In the genomic region with DNA sequence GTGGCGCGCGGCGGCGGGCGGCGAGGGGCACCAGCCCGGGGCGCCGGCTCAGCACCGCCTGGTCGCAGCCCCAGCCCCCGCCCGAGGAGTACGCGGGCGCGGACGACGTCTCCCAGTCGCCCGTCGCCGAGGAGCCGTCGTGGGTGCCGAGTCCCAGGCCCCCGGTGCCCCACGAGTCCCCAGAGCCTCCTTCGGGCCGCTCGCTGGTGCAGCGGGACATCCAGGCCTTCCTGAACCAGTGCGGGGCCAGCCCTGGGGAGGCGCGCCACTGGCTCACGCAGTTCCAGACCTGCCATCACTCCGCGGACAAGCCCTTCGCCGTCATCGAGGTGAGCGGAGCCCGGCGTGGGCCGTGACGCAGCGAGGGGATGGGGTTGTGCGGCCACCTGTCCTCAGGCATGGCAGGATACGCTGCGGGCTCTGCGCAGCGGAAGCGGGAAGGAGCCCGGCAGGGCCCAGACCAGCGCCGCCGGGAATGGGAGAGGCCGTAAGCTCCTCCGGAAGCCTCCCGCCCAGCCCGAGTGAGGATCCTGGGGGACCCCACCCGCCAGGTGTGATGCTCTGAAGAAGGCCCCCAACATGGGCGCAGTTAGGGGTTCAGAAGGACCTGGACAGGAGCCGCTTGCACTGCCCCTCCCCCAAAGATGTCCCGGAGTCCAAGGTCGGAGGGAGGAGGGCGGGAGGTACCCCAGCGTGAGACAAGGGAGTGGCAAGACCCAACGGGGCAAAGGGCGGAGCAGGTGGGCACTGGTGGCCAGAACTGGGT, we compare ENCODE assay signal across 1 cellular context.
A peak's percentile ranks its signal among the peaks of the same experiment; 100 is the strongest.
TF ChIP-seq lines count a peak whose summit lies in the region.

No MANE protein-coding gene starts in this region.

TF ChIP-seq in HepG2, 621 proteins besides CTCF, POLR2A, EP300 and RAD21 (continued from another document and continues in another):
- TF ChIP-seq, protein P1, sequence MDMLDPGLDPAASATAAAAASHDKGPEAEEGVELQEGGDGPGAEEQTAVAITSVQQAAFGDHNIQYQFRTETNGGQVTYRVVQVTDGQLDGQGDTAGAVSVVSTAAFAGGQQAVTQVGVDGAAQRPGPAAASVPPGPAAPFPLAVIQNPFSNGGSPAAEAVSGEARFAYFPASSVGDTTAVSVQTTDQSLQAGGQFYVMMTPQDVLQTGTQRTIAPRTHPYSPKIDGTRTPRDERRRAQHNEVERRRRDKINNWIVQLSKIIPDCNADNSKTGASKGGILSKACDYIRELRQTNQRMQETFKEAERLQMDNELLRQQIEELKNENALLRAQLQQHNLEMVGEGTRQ (IDR thresholded peaks at IDR 0.05; ENCODE audit: low read depth, low read length) = no peak
- TF ChIP-seq, protein P1 (CRISPR knock-in tag; IDR thresholded peaks at IDR 0.05; ENCODE audit: borderline replicate concordance) = no peak
- TF ChIP-seq, protein P2, sequence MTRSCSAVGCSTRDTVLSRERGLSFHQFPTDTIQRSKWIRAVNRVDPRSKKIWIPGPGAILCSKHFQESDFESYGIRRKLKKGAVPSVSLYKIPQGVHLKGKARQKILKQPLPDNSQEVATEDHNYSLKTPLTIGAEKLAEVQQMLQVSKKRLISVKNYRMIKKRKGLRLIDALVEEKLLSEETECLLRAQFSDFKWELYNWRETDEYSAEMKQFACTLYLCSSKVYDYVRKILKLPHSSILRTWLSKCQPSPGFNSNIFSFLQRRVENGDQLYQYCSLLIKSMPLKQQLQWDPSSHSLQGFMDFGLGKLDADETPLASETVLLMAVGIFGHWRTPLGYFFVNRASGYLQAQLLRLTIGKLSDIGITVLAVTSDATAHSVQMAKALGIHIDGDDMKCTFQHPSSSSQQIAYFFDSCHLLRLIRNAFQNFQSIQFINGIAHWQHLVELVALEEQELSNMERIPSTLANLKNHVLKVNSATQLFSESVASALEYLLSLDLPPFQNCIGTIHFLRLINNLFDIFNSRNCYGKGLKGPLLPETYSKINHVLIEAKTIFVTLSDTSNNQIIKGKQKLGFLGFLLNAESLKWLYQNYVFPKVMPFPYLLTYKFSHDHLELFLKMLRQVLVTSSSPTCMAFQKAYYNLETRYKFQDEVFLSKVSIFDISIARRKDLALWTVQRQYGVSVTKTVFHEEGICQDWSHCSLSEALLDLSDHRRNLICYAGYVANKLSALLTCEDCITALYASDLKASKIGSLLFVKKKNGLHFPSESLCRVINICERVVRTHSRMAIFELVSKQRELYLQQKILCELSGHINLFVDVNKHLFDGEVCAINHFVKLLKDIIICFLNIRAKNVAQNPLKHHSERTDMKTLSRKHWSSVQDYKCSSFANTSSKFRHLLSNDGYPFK (CRISPR knock-in tag; IDR thresholded peaks at IDR 0.05; ENCODE audit: borderline replicate concordance) = no peak
- TF ChIP-seq ETV6 (CRISPR knock-in tag; conservative IDR thresholded peaks at IDR 0.05) = 0 out of 2 replicates have a peak, but pooled peaks have one; percentile 19
- TF ChIP-seq HDAC1 (CRISPR knock-in tag; IDR thresholded peaks at IDR 0.05) = peak; percentile 59; the same call in 1 of the 2 replicates
- no peak for TF ChIP-seq TEAD3 (CRISPR knock-in tag; optimal IDR thresholded peaks at IDR 0.05; ENCODE audit: borderline replicate concordance)
- TF ChIP-seq AKAP8 (CRISPR knock-in tag; IDR thresholded peaks at IDR 0.05) = peak; percentile 94; the same call in 1 of the 2 replicates
- TF ChIP-seq HOXA9 (CRISPR knock-in tag; IDR thresholded peaks at IDR 0.05; ENCODE audit: borderline replicate concordance) = 0 out of 2 replicates have a peak, but pooled peaks have one; percentile 14
- TF ChIP-seq, protein P3, sequence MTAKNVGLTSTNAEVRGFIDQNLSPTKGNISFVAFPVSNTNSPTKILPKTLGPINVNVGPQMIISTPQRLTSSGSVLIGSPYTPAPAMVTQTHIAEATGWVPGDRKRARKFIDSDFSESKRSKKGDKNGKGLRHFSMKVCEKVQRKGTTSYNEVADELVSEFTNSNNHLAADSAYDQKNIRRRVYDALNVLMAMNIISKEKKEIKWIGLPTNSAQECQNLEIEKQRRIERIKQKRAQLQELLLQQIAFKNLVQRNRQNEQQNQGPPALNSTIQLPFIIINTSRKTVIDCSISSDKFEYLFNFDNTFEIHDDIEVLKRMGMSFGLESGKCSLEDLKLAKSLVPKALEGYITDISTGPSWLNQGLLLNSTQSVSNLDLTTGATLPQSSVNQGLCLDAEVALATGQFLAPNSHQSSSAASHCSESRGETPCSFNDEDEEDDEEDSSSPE (CRISPR knock-in tag; IDR thresholded peaks at IDR 0.05) = no peak
- TF ChIP-seq, protein P4, sequence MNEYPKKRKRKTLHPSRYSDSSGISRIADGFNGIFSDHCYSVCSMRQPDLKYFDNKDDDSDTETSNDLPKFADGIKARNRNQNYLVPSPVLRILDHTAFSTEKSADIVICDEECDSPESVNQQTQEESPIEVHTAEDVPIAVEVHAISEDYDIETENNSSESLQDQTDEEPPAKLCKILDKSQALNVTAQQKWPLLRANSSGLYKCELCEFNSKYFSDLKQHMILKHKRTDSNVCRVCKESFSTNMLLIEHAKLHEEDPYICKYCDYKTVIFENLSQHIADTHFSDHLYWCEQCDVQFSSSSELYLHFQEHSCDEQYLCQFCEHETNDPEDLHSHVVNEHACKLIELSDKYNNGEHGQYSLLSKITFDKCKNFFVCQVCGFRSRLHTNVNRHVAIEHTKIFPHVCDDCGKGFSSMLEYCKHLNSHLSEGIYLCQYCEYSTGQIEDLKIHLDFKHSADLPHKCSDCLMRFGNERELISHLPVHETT (CRISPR knock-in tag; conservative IDR thresholded peaks at IDR 0.05) = 0 out of 2 replicates have a peak, but pooled peaks have one; percentile 29
- peak; percentile 16; the same call in 1 of the 2 replicates for TF ChIP-seq ZNF713 (CRISPR knock-in tag; IDR thresholded peaks at IDR 0.05)
- TF ChIP-seq ZNF232 (CRISPR knock-in tag; IDR thresholded peaks at IDR 0.05; ENCODE audit: borderline replicate concordance) = no peak; the same call in 1 of the 2 replicates
- TF ChIP-seq FIP1L1 (IDR thresholded peaks at IDR 0.05; ENCODE audit: borderline replicate concordance, insufficient read depth, low read depth, low read length) = no peak
- peak; percentile 64; the same call in 1 of the 2 replicates for TF ChIP-seq MYC (CRISPR knock-in tag; IDR thresholded peaks at IDR 0.05; ENCODE audit: borderline replicate concordance)
- peak; percentile 85; the same call in 1 of the 2 replicates for TF ChIP-seq ZNF446 (CRISPR knock-in tag; IDR thresholded peaks at IDR 0.05)
- TF ChIP-seq ZNF335 (CRISPR knock-in tag; IDR thresholded peaks at IDR 0.05) = no peak
- TF ChIP-seq, protein P5, sequence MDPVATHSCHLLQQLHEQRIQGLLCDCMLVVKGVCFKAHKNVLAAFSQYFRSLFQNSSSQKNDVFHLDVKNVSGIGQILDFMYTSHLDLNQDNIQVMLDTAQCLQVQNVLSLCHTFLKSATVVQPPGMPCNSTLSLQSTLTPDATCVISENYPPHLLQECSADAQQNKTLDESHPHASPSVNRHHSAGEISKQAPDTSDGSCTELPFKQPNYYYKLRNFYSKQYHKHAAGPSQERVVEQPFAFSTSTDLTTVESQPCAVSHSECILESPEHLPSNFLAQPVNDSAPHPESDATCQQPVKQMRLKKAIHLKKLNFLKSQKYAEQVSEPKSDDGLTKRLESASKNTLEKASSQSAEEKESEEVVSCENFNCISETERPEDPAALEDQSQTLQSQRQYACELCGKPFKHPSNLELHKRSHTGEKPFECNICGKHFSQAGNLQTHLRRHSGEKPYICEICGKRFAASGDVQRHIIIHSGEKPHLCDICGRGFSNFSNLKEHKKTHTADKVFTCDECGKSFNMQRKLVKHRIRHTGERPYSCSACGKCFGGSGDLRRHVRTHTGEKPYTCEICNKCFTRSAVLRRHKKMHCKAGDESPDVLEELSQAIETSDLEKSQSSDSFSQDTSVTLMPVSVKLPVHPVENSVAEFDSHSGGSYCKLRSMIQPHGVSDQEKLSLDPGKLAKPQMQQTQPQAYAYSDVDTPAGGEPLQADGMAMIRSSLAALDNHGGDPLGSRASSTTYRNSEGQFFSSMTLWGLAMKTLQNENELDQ (CRISPR knock-in tag; IDR thresholded peaks at IDR 0.05; ENCODE audit: borderline replicate concordance) = no peak
- TF ChIP-seq MAZ (IDR thresholded peaks at IDR 0.05; ENCODE audit: borderline replicate concordance, low read depth, low read length) = no peak
- TF ChIP-seq MAZ (CRISPR knock-in tag; IDR thresholded peaks at IDR 0.05; ENCODE audit: low read depth) = peak; percentile 77
- TF ChIP-seq ZNF605 (CRISPR knock-in tag; IDR thresholded peaks at IDR 0.05) = peak; percentile 75; the same call in 1 of the 2 replicates
- no peak for TF ChIP-seq KDM6A (CRISPR knock-in tag; IDR thresholded peaks at IDR 0.05; ENCODE audit: low read depth)
- TF ChIP-seq, protein P6, sequence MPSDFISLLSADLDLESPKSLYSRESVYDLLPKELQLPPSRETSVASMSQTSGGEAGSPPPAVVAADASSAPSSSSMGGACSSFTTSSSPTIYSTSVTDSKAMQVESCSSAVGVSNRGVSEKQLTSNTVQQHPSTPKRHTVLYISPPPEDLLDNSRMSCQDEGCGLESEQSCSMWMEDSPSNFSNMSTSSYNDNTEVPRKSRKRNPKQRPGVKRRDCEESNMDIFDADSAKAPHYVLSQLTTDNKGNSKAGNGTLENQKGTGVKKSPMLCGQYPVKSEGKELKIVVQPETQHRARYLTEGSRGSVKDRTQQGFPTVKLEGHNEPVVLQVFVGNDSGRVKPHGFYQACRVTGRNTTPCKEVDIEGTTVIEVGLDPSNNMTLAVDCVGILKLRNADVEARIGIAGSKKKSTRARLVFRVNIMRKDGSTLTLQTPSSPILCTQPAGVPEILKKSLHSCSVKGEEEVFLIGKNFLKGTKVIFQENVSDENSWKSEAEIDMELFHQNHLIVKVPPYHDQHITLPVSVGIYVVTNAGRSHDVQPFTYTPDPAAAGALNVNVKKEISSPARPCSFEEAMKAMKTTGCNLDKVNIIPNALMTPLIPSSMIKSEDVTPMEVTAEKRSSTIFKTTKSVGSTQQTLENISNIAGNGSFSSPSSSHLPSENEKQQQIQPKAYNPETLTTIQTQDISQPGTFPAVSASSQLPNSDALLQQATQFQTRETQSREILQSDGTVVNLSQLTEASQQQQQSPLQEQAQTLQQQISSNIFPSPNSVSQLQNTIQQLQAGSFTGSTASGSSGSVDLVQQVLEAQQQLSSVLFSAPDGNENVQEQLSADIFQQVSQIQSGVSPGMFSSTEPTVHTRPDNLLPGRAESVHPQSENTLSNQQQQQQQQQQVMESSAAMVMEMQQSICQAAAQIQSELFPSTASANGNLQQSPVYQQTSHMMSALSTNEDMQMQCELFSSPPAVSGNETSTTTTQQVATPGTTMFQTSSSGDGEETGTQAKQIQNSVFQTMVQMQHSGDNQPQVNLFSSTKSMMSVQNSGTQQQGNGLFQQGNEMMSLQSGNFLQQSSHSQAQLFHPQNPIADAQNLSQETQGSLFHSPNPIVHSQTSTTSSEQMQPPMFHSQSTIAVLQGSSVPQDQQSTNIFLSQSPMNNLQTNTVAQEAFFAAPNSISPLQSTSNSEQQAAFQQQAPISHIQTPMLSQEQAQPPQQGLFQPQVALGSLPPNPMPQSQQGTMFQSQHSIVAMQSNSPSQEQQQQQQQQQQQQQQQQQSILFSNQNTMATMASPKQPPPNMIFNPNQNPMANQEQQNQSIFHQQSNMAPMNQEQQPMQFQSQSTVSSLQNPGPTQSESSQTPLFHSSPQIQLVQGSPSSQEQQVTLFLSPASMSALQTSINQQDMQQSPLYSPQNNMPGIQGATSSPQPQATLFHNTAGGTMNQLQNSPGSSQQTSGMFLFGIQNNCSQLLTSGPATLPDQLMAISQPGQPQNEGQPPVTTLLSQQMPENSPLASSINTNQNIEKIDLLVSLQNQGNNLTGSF (CRISPR knock-in tag; IDR thresholded peaks at IDR 0.05) = no peak
- TF ChIP-seq MLLT10 (CRISPR knock-in tag; IDR thresholded peaks at IDR 0.05) = no peak
- TF ChIP-seq GZF1 (CRISPR knock-in tag; IDR thresholded peaks at IDR 0.05) = no peak
- TF ChIP-seq, protein P7, sequence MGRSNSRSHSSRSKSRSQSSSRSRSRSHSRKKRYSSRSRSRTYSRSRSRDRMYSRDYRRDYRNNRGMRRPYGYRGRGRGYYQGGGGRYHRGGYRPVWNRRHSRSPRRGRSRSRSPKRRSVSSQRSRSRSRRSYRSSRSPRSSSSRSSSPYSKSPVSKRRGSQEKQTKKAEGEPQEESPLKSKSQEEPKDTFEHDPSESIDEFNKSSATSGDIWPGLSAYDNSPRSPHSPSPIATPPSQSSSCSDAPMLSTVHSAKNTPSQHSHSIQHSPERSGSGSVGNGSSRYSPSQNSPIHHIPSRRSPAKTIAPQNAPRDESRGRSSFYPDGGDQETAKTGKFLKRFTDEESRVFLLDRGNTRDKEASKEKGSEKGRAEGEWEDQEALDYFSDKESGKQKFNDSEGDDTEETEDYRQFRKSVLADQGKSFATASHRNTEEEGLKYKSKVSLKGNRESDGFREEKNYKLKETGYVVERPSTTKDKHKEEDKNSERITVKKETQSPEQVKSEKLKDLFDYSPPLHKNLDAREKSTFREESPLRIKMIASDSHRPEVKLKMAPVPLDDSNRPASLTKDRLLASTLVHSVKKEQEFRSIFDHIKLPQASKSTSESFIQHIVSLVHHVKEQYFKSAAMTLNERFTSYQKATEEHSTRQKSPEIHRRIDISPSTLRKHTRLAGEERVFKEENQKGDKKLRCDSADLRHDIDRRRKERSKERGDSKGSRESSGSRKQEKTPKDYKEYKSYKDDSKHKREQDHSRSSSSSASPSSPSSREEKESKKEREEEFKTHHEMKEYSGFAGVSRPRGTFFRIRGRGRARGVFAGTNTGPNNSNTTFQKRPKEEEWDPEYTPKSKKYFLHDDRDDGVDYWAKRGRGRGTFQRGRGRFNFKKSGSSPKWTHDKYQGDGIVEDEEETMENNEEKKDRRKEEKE (IDR thresholded peaks at IDR 0.05) = no peak
- TF ChIP-seq, protein P8, sequence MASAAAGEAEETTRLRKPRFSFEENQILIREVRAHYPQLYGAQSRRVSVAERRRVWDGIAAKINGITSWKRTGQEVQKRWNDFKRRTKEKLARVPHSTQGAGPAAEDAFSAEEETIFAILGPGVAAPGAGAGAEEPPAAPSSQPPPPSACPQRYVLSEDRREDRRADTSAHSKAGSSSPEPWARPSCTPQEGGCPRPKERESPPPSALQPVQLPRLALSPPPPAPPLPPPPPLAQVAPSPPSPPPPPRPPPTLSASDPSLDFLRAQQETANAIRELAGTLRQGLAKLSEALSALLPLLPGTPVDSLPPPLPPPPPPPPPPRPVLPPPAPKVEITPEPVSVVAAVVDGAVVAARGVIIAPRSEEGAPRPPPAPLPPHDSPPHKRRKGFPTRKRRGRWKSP (CRISPR knock-in tag; IDR thresholded peaks at IDR 0.05) = peak; percentile 44; the same call in 1 of the 2 replicates
- no peak; the same call in 1 of the 2 replicates for TF ChIP-seq ZBTB38 (CRISPR knock-in tag; IDR thresholded peaks at IDR 0.05)
- no peak for TF ChIP-seq SRSF1 (optimal IDR thresholded peaks at IDR 0.05; ENCODE audit: low read depth, low read length)
- TF ChIP-seq, protein P9, sequence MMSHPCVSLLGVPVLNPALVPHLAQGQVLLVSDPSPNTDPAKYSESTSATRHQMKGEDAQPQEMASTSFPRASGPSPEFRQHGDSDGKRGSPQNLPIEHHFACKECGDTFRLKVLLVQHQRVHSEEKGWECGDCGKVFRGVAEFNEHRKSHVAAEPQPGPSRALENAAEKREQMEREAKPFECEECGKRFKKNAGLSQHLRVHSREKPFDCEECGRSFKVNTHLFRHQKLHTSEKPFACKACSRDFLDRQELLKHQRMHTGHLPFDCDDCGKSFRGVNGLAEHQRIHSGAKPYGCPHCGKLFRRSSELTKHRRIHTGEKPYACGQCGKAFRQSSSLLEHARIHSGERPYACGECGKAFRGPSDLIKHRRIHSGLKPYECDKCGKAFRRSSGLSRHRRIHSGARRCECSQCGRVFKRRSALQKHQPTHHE (CRISPR knock-in tag; IDR thresholded peaks at IDR 0.05; ENCODE audit: borderline replicate concordance) = no peak
- no peak for TF ChIP-seq ZNF180 (CRISPR knock-in tag; IDR thresholded peaks at IDR 0.05; ENCODE audit: borderline replicate concordance, low read depth)
